In genomic region chr11:10674440-10674855, GRCh38 we compare ENCODE assay signal across 12 cellular contexts. TPM values are rescaled to one million over a fixed set of nuclear protein-coding genes. Genes with fewer than 3 reads are reported as not detected.
DNase-seq lines count a peak whose midpoint lies in the region; ATAC-seq and TF ChIP-seq lines count a peak whose summit lies in the region.
"Had no signal": no experiment of that assay in that cellular context is flagged by ENCODE, and none has a peak within 500 bp of the region (broad histone marks: within the 10 kb centered on the region; RNA-seq: fewer than 3 reads in every experiment).

No MANE protein-coding gene starts in this region.

- no peaks in the 10 kb centered on the region for H3K27me3 ChIP-seq in MG63
- H3K27me3 ChIP-seq in upper lobe of left lung = no peaks in the 10 kb centered on the region
- H3K27me3 ChIP-seq in A673 (replicated peaks; ENCODE audit: insufficient read depth, low read depth, low read length, poor library complexity) = no peaks in the 10 kb centered on the region

- H3K4me1 ChIP-seq in upper lobe of left lung (peaks cover 25 to 34% (median 32%) of the 10 kb centered on the region in 4 donors), A673 (ENCODE audit: insufficient read depth, low read length, poor library complexity, severe bottlenecking) (peaks cover 6% of the 10 kb centered on the region)

- H3K27ac ChIP-seq in upper lobe of left lung (peak overlapping the region; percentile 47 to 79 (median 73)), A673 (ENCODE audit: low read depth, low read length, poor library complexity, severe bottlenecking) (no peak overlapping the region)

- TF ChIP-seq POLR2A in upper lobe of left lung (IDR thresholded peaks at IDR 0.05) = no peak

- TF ChIP-seq EP300 in upper lobe of left lung (IDR thresholded peaks at IDR 0.05) = no peak

- DNase-seq in MG63 (no peak), Right ventricle myocardium superior (no peak), omental fat pad (ENCODE audit: low spot score) (no peak), upper lobe of left lung (no peak), A673 (ENCODE audit: low spot score) (no peak), NCI-H1048 (lab: John Stamatoyannopoulos, UW) (no peak)
- DNase-seq: activated CD8-positive, alpha-beta T cell treated with anti-CD3 and anti-CD28 coated beads, Interleukin-2, amount 10 ng/mL, durations not matched to agents 7 days and 5 days; DMS53; NCI-H2029 treated with DMSO at 0.1 percent for 48 hours had no signal

- WGBS in upper lobe of left lung, 2 donors = 19 to 32% methylated on average over 5 to 6 of the region's 6 CpGs

- no peak for TF ChIP-seq CTCF in omental fat pad (IDR thresholded peaks at IDR 0.05)
- no peak for TF ChIP-seq CTCF in upper lobe of left lung (IDR thresholded peaks at IDR 0.05)
- TF ChIP-seq CTCF in A673 (conservative IDR thresholded peaks at IDR 0.05; ENCODE audit: low read depth, low read length) = no peak

- CTCF ChIA-PET in A673 (lab: Charles Lee) = no interaction called here

- POLR2A ChIA-PET in A673 (lab: Charles Lee; ENCODE audit: low non-redundant PET) = no interaction called here

- 0 out of 2 replicates have a peak overlapping the region, but pooled peaks have one; percentile 8 for H3K4me3 ChIP-seq in MG63
- peak overlapping the region in 1 of 4 donors; percentile 23 for H3K4me3 ChIP-seq in upper lobe of left lung
- H3K4me3 ChIP-seq in A673 (ENCODE audit: low read depth, low read length, poor library complexity, severe bottlenecking) = no peak overlapping the region

- H3K9me3 ChIP-seq in MG63 (no peaks in the 10 kb centered on the region), upper lobe of left lung (no peaks in the 10 kb centered on the region), A673 (ENCODE audit: low read depth, low read length, poor library complexity, severe bottlenecking) (no peaks in the 10 kb centered on the region)

- ATAC-seq in Right ventricle myocardium superior (ENCODE audit: poor library complexity) (peak; percentile 65), omental fat pad (ENCODE audit: low FRiP score) (peak; percentile 46), upper lobe of left lung (ENCODE audit: low FRiP score in 2 of 2) (peak; percentile 7 to 55), GM19328 (IDR thresholded peaks at IDR 0.05; ENCODE audit: unreplicated experiment) (no peak), HG03139 (IDR thresholded peaks at IDR 0.05; ENCODE audit: unreplicated experiment) (no peak)
- ATAC-seq: activated CD8-positive, alpha-beta T cell treated with anti-CD3 and anti-CD28 coated beads, Interleukin-2, amount 10 ng/mL, durations not matched to agents 7 days and 5 days had no signal

- intact Hi-C loops in Right ventricle myocardium superior (cut with DNase I) = no loop called here
- intact Hi-C loops in A673 (cut with micrococcal nuclease; ENCODE audit: unreplicated experiment) = no loop called here

- no TSS peak for BruUV-seq in A673 (replicated peaks; lab: Mats Ljungman, UMichigan)

- no peaks in the 10 kb centered on the region for H3K36me3 ChIP-seq in MG63
- no peaks in the 10 kb centered on the region for H3K36me3 ChIP-seq in upper lobe of left lung
- H3K36me3 ChIP-seq in A673 (ENCODE audit: insufficient read depth, low read length, poor library complexity, severe bottlenecking) = no peaks in the 10 kb centered on the region

RNA-seq across cellular contexts. Expression of gene IRAG1, which starts 19.1 kb away (rescaled TPM):
- not detected in 2 replicates for total RNA-seq in MG63 (2014; rRNA removed; shearing (Covaris generic); ENCODE audit: low replicate concordance)
- total RNA-seq in Right ventricle myocardium superior (4.5 TPM), omental fat pad (10 to 100 TPM in 2 of 4 donors, 1 to 10 TPM in 2; 3.3 to 32.3 (median 7.7) TPM), upper lobe of left lung (10 to 100 TPM in 1 of 6 donors, 1 to 10 TPM in 5; 2.4 to 16.3 (median 7.5) TPM), A673 (2021) (0.26 and 0.81 TPM in 2 replicates)
- total RNA-seq: activated CD8-positive, alpha-beta T cell treated with anti-CD3 and anti-CD28 coated beads, Interleukin-2, amount 10 ng/mL, durations not matched to agents 7 days and 5 days; T-helper 1 cell treated with Interleukin-12 subunit alpha and Interleukin-12 subunit beta and Interleukin-4 antibody, amounts not matched to agents 30 ng/mL and 1 ng/mL, for 36 hours had no signal

Comparison
In these comparisons a context has a peak if more than half of its experiments do, and no peak if none do; other contexts are left out.
1. ATAC-seq: peak in Right ventricle myocardium superior (single experiment), omental fat pad (single experiment) and upper lobe of left lung (2 of 2); none in GM19328 (single experiment) and HG03139 (single experiment).